9 cellular contexts compared by ENCODE assay signal in genomic region chr6:144675231-144675861, GRCh38.
DNase-seq lines count a peak whose midpoint lies in the region; ATAC-seq and TF ChIP-seq lines count a peak whose summit lies in the region.
"Had no signal": no experiment of that assay in that cellular context is flagged by ENCODE, and none has a peak within 500 bp of the region (broad histone marks: within the 10 kb centered on the region; RNA-seq: fewer than 3 reads in every experiment).

No MANE protein-coding gene starts in this region.

- no peak overlapping the region for H3K4me3 ChIP-seq in CD8-positive, alpha-beta T cell (ENCODE audit: low read depth, low read length)
- H3K4me3 ChIP-seq in WERI-Rb-1 (ENCODE audit: low read depth, low read length), result no peak overlapping the region
- H3K4me3 ChIP-seq: SK-N-MC had no signal

- H3K4me3 Mint-ChIP-seq in CD8-positive, alpha-beta T cell, result no peak overlapping the region
- no peak overlapping the region for H3K4me3 Mint-ChIP-seq in activated T-cell treated with anti-CD3 and anti-CD28 coated beads, Interleukin-2, amount 50 U/mL, for 4 hours

- POLR2A ChIA-PET in CD8-positive, alpha-beta T cell (lab: Charles Lee), result no interaction called here

- H3K36me3 Mint-ChIP-seq in CD8-positive, alpha-beta T cell, result peaks cover 63% of the 10 kb centered on the region
- peaks cover 40% of the 10 kb centered on the region for H3K36me3 Mint-ChIP-seq in activated T-cell treated with anti-CD3 and anti-CD28 coated beads, Interleukin-2, amount 50 U/mL, for 4 hours (ENCODE audit: insufficient read depth)

- no peaks in the 10 kb centered on the region for H3K36me3 ChIP-seq in CD8-positive, alpha-beta T cell (ENCODE audit: insufficient read depth, low read length)
- H3K36me3 ChIP-seq in WERI-Rb-1, result no peaks in the 10 kb centered on the region

- no peak for TF ChIP-seq CTCF in CD8-positive, alpha-beta T cell (IDR thresholded peaks at IDR 0.05)
- no peak for TF ChIP-seq CTCF in WERI-Rb-1 (IDR thresholded peaks at IDR 0.05; ENCODE audit: low read depth, low read length)

- peak overlapping the region; percentile 23 for H3K27ac Mint-ChIP-seq in CD8-positive, alpha-beta T cell

- no peaks in the 10 kb centered on the region for H3K27me3 ChIP-seq in CD8-positive, alpha-beta T cell (ENCODE audit: insufficient read depth, low read length)
- H3K27me3 ChIP-seq in WERI-Rb-1 (ENCODE audit: insufficient read depth, low read depth, severe bottlenecking), result no peaks in the 10 kb centered on the region

- ATAC-seq in CD8-positive, alpha-beta T cell, result no peak
- peak; percentile 35 to 63 for ATAC-seq in activated T-cell treated with anti-CD3 and anti-CD28 coated beads, Interleukin-2, amount 50 U/mL, for 4 hours

- H3K4me1 ChIP-seq in CD8-positive, alpha-beta T cell (ENCODE audit: insufficient read depth, low read length), result no peaks in the 10 kb centered on the region

- H3K27me3 Mint-ChIP-seq in CD8-positive, alpha-beta T cell (ENCODE audit: low read depth), result no peaks in the 10 kb centered on the region
- no peaks in the 10 kb centered on the region for H3K27me3 Mint-ChIP-seq in activated T-cell treated with anti-CD3 and anti-CD28 coated beads, Interleukin-2, amount 50 U/mL, for 4 hours (ENCODE audit: low read depth)

- no peak for DNase-seq in CD8-positive, alpha-beta T cell
- DNase-seq in HT1080 (ENCODE audit: low read depth) (peak; percentile 53), kidney tubule cell (ENCODE audit: low spot score) (peak; percentile 72), anterior cingulate cortex (lab: John Stamatoyannopoulos, UW) (no peak), NCI-H446 treated with DMSO at 0.1 percent for 48 hours (lab: John Stamatoyannopoulos, UW) (no peak), A172 (ENCODE audit: low spot score) (no peak), WERI-Rb-1 (no peak)
- no peak for DNase-seq in activated T-cell treated with anti-CD3 and anti-CD28 coated beads, Interleukin-2, amount 50 U/mL, for 4 hours

- CTCF ChIA-PET in CD8-positive, alpha-beta T cell (lab: Charles Lee), result no interaction called here

- H3K9me3 ChIP-seq in CD8-positive, alpha-beta T cell (ENCODE audit: low read length), result no peaks in the 10 kb centered on the region
- H3K9me3 ChIP-seq in WERI-Rb-1 (ENCODE audit: severe bottlenecking), result no peaks in the 10 kb centered on the region

- intact Hi-C loops in CD8-positive, alpha-beta T cell (cut with DNase I, micrococcal nuclease), result no loop called here

- H3K9me3 Mint-ChIP-seq in CD8-positive, alpha-beta T cell, result peaks cover 34% of the 10 kb centered on the region
- H3K9me3 Mint-ChIP-seq in activated T-cell treated with anti-CD3 and anti-CD28 coated beads, Interleukin-2, amount 50 U/mL, for 4 hours, result peaks cover 33% of the 10 kb centered on the region

- no peak overlapping the region for H3K27ac ChIP-seq in CD8-positive, alpha-beta T cell (ENCODE audit: low read depth, low read length)
- no peak overlapping the region for H3K27ac ChIP-seq in WERI-Rb-1
- H3K27ac ChIP-seq: SK-N-MC had no signal

- peaks cover 33% of the 10 kb centered on the region for H3K4me1 Mint-ChIP-seq in CD8-positive, alpha-beta T cell (ENCODE audit: low read depth)
- peaks cover 41% of the 10 kb centered on the region for H3K4me1 Mint-ChIP-seq in activated T-cell treated with anti-CD3 and anti-CD28 coated beads, Interleukin-2, amount 50 U/mL, for 4 hours (ENCODE audit: low read depth)

Comparison
In these comparisons a context has a peak if more than half of its experiments do, and no peak if none do; other contexts are left out.
1. DNase-seq: peak in HT1080 (single experiment) and kidney tubule cell (single experiment); none in CD8-positive, alpha-beta T cell (0 of 7), activated T-cell treated with anti-CD3 and anti-CD28 coated beads, Interleukin-2, amount 50 U/mL, for 4 hours (single experiment), anterior cingulate cortex (0 of 58), NCI-H446 treated with DMSO at 0.1 percent for 48 hours (single experiment), A172 (single experiment) and WERI-Rb-1 (single experiment).